Comparison of ENCODE assay signal across 8 cellular contexts in the genomic region with DNA sequence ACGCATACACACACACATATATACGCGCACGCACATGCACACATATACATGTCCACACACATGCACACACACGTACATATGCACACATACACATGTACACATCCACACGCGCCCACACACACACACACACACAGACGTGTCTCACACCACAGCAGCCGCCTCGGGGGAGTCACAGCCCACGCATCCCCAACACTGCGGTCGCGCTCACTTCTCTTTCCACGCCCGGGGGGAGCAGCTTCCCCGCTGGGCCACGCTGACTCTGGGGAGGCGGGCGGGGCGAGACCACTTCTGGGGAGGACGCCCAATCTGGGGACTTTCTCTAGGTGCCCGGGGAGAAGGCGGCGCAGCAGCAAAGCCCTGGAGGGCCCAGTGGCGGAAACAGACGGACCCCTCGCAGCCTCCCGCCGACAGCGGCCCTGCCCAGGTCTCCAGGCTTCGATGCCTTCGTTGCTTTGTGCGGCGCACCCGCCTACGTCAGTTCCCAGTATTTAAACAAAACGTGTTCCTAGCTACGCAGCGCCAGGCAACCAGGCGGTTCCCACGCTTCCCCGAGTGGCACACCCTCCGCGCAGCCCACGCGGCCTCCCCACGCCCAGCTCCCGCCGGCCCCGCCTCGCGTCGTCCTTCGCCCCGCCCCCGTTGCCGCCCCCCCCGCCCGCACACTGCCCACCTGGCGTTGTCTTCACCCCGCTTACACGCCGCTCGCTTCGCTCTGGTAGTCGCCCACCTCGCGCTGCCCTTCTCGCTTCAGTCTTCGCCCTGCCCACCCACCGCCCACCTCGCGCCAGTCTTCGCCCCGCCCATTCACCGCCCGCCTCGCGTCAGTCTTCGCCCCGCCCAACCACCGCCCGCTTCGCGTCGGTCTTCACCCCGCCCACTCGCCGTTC. TPM values are rescaled to one million over a fixed set of nuclear protein-coding genes. Genes with fewer than 3 reads are reported as not detected.
DNase-seq lines count a peak whose midpoint lies in the region; ATAC-seq and TF ChIP-seq lines count a peak whose summit lies in the region.

No MANE protein-coding gene starts in this region.

- ATAC-seq in HG02610 (IDR thresholded peaks at IDR 0.05; ENCODE audit: unreplicated experiment), result peak; percentile 43

- H3K27me3 Mint-ChIP-seq in activated T-helper 2 cell treated with anti-CD3 and anti-CD28 coated beads, Interferon-gamma antibody, Interleukin-2, Interleukin-4, amounts not matched to agents 10 μg/mL and 5 μg/mL and 100 μg/mL, durations not matched to agents 14 hours and 24 hours and 36 hours (ENCODE audit: low read depth), result no peaks in the 10 kb centered on the region
- H3K27me3 Mint-ChIP-seq in progenitor cell of endocrine pancreas, result no peaks in the 10 kb centered on the region

- intact Hi-C loops in activated T-helper 2 cell treated with anti-CD3 and anti-CD28 coated beads, Interferon-gamma antibody, Interleukin-2, Interleukin-4, amounts not matched to agents 10 μg/mL and 5 μg/mL and 100 μg/mL, durations not matched to agents 14 hours and 24 hours and 36 hours (cut with micrococcal nuclease), result loop anchor here (1.0 to 5.0 kb wide), 5 partner anchors 45 to 636 kb away; a partner anchor contains a TSS

- H3K9me3 Mint-ChIP-seq in activated T-helper 2 cell treated with anti-CD3 and anti-CD28 coated beads, Interferon-gamma antibody, Interleukin-2, Interleukin-4, amounts not matched to agents 10 μg/mL and 5 μg/mL and 100 μg/mL, durations not matched to agents 14 hours and 24 hours and 36 hours, result no peaks in the 10 kb centered on the region
- peaks cover 7% of the 10 kb centered on the region for H3K9me3 Mint-ChIP-seq in progenitor cell of endocrine pancreas (ENCODE audit: low read depth)

- DNase-seq in NK-92 (lab: John Stamatoyannopoulos, UW; ENCODE audit: unreplicated experiment) (peak; percentile 94), germinal center (ENCODE audit: low spot score) (peak; percentile 60), progenitor cell of endocrine pancreas (ENCODE audit: low spot score, unreplicated experiment) (no peak), GM10266 (ENCODE audit: extremely low spot score) (no peak), UCSD-AML1 (lab: John Stamatoyannopoulos, UW; ENCODE audit: unreplicated experiment) (no peak)
- no peak for DNase-seq in activated T-helper 2 cell treated with anti-CD3 and anti-CD28 coated beads, Interferon-gamma antibody, Interleukin-2, Interleukin-4, amounts not matched to agents 10 μg/mL and 5 μg/mL and 100 μg/mL, durations not matched to agents 14 hours and 24 hours and 36 hours (ENCODE audit: low spot score)

- H3K4me3 Mint-ChIP-seq in activated T-helper 2 cell treated with anti-CD3 and anti-CD28 coated beads, Interferon-gamma antibody, Interleukin-2, Interleukin-4, amounts not matched to agents 10 μg/mL and 5 μg/mL and 100 μg/mL, durations not matched to agents 14 hours and 24 hours and 36 hours (ENCODE audit: low read depth), result peak overlapping the region; percentile 78
- H3K4me3 Mint-ChIP-seq in progenitor cell of endocrine pancreas (ENCODE audit: low read depth), result peak overlapping the region; percentile 86

- TF ChIP-seq CTCF in progenitor cell of endocrine pancreas (IDR thresholded peaks at IDR 0.05; ENCODE audit: unreplicated experiment) (no peak), GM10266 (IDR thresholded peaks at IDR 0.05; ENCODE audit: control insufficient read depth, insufficient read depth, low read depth, missing control alignments) (no peak)

- H3K27ac Mint-ChIP-seq in activated T-helper 2 cell treated with anti-CD3 and anti-CD28 coated beads, Interferon-gamma antibody, Interleukin-2, Interleukin-4, amounts not matched to agents 10 μg/mL and 5 μg/mL and 100 μg/mL, durations not matched to agents 14 hours and 24 hours and 36 hours, result peak overlapping the region; percentile 91
- peak overlapping the region; percentile 95 for H3K27ac Mint-ChIP-seq in progenitor cell of endocrine pancreas

- TF ChIP-seq POLR2A in GM15510 (IDR thresholded peaks at IDR 0.05; ENCODE audit: borderline replicate concordance, extremely low read depth, insufficient read length), result peak; percentile 50

- peaks cover 27% of the 10 kb centered on the region for H3K36me3 Mint-ChIP-seq in activated T-helper 2 cell treated with anti-CD3 and anti-CD28 coated beads, Interferon-gamma antibody, Interleukin-2, Interleukin-4, amounts not matched to agents 10 μg/mL and 5 μg/mL and 100 μg/mL, durations not matched to agents 14 hours and 24 hours and 36 hours (ENCODE audit: low read depth)
- peaks cover 7% of the 10 kb centered on the region for H3K36me3 Mint-ChIP-seq in progenitor cell of endocrine pancreas (ENCODE audit: insufficient read depth)

- peaks cover 28% of the 10 kb centered on the region for H3K4me1 Mint-ChIP-seq in activated T-helper 2 cell treated with anti-CD3 and anti-CD28 coated beads, Interferon-gamma antibody, Interleukin-2, Interleukin-4, amounts not matched to agents 10 μg/mL and 5 μg/mL and 100 μg/mL, durations not matched to agents 14 hours and 24 hours and 36 hours (ENCODE audit: low read depth)
- peaks cover 24% of the 10 kb centered on the region for H3K4me1 Mint-ChIP-seq in progenitor cell of endocrine pancreas (ENCODE audit: low read depth)

RNA-seq across cellular contexts. Expression of a gene that starts 0.8 kb away (rescaled TPM):
- 48.4 and 49.4 TPM in 2 replicates for total RNA-seq in activated T-helper 2 cell treated with anti-CD3 and anti-CD28 coated beads, Interferon-gamma antibody, Interleukin-2, Interleukin-4, amounts not matched to agents 10 μg/mL and 5 μg/mL and 100 μg/mL, durations not matched to agents 14 hours and 24 hours and 36 hours
- 34.2 and 34.3 TPM in 2 replicates for total RNA-seq in progenitor cell of endocrine pancreas

RNA-seq across cellular contexts. Expression of a gene that starts 45.1 kb away (rescaled TPM):
- 181 and 194 TPM in 2 replicates for total RNA-seq in activated T-helper 2 cell treated with anti-CD3 and anti-CD28 coated beads, Interferon-gamma antibody, Interleukin-2, Interleukin-4, amounts not matched to agents 10 μg/mL and 5 μg/mL and 100 μg/mL, durations not matched to agents 14 hours and 24 hours and 36 hours
- 103 and 104 TPM in 2 replicates for total RNA-seq in progenitor cell of endocrine pancreas

Comparison
In these comparisons a context has a peak if more than half of its experiments do, and no peak if none do; other contexts are left out.
1. DNase-seq: peak in NK-92 (single experiment) and germinal center (single experiment); none in activated T-helper 2 cell treated with anti-CD3 and anti-CD28 coated beads, Interferon-gamma antibody, Interleukin-2, Interleukin-4, amounts not matched to agents 10 μg/mL and 5 μg/mL and 100 μg/mL, durations not matched to agents 14 hours and 24 hours and 36 hours (single experiment), progenitor cell of endocrine pancreas (single experiment), GM10266 (single experiment) and UCSD-AML1 (single experiment).